Comparison of ENCODE assay signal across 7 cellular contexts in the genomic region with DNA sequence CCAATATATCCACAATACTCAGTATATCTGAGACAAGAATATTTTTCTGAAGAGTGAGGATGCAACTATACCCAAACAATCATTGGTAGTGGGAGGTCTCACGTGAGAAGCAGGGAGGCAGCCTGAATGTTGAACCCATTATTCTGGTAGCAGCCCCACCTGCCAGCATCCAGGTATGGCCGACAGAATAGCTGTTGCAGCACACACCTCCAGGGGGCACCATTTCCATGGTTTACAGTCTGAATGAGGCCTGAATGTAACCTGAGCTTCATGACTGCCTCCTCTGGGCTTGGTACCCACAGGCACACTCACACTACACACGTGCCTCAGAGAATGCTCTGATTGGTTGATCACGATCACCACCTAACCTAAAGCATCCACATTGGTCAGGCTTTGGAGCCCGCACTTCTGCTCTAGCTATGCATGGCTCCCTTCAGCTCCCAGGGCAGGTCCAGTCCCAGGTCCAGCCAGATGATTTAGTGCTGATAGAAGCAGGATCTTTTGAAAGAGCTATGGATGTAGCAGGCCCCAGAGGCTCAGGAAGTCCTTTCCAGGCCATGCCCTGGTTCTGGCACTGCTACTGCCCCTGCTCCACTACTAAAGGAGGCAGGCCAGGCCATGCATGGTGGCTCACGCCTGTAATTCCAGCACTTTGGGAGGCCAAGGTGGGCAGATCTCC. TPM values are rescaled to one million over a fixed set of nuclear protein-coding genes. Genes with fewer than 3 reads are reported as not detected.
DNase-seq lines count a peak whose midpoint lies in the region; ATAC-seq, FAIRE-seq and TF ChIP-seq lines count a peak whose summit lies in the region.

No MANE protein-coding gene starts in this region.

- peaks cover 6% of the 10 kb centered on the region for H3K36me3 Mint-ChIP-seq in activated naive CD4-positive, alpha-beta T cell treated with anti-CD3 and anti-CD28 coated beads, Interleukin-2, amount 10 ng/mL, durations not matched to agents 7 days and 5 days

- H3K4me3 ChIP-seq in left ventricle myocardium inferior (no peak overlapping the region), sigmoid colon (no peak overlapping the region)

- H3K27me3 ChIP-seq in left ventricle myocardium inferior (ENCODE audit: low read depth), result no peaks in the 10 kb centered on the region
- H3K27me3 ChIP-seq in sigmoid colon, result peaks cover 0 to 10% (median 0%) of the 10 kb centered on the region in 3 donors

- FAIRE-seq in GM12891 (lab: Jason Lieb, UNC), result peak; percentile 99

- ATAC-seq in HG02610 (IDR thresholded peaks at IDR 0.05; ENCODE audit: unreplicated experiment) (peak; percentile 74), SK-N-SH treated with all-trans-retinoic acid at 6 μM for 48 hours (peak; percentile 98)

- intact Hi-C loops in left ventricle myocardium inferior (cut with micrococcal nuclease), result no loop called here
- intact Hi-C loops in sigmoid colon (cut with DNase I), result no loop called here

- H3K4me1 Mint-ChIP-seq in activated naive CD4-positive, alpha-beta T cell treated with anti-CD3 and anti-CD28 coated beads, Interleukin-2, amount 10 ng/mL, durations not matched to agents 7 days and 5 days, result peaks cover 50% of the 10 kb centered on the region

- peak overlapping the region; percentile 64 for H3K27ac Mint-ChIP-seq in activated naive CD4-positive, alpha-beta T cell treated with anti-CD3 and anti-CD28 coated beads, Interleukin-2, amount 10 ng/mL, durations not matched to agents 7 days and 5 days

- no peak overlapping the region for H3K4me3 Mint-ChIP-seq in activated naive CD4-positive, alpha-beta T cell treated with anti-CD3 and anti-CD28 coated beads, Interleukin-2, amount 10 ng/mL, durations not matched to agents 7 days and 5 days

- no peak for TF ChIP-seq EP300 in sigmoid colon (IDR thresholded peaks at IDR 0.05)

- H3K4me1 ChIP-seq in left ventricle myocardium inferior (peaks cover 26% of the 10 kb centered on the region), sigmoid colon (peaks cover 0 to 16% (median 14%) of the 10 kb centered on the region in 4 donors)

- 18 to 30% methylated on average over 6 of the region's 6 CpGs for WGBS in sigmoid colon, 2 donors

- H3K27ac ChIP-seq in left ventricle myocardium inferior (replicated peaks) (no peak overlapping the region), sigmoid colon (no peak overlapping the region)

- TF ChIP-seq CTCF in left ventricle myocardium inferior (IDR thresholded peaks at IDR 0.05; ENCODE audit: borderline replicate concordance) (peak; percentile 58), sigmoid colon (IDR thresholded peaks at IDR 0.05) (peak in 3 of 4 experiments; percentile 20 to 59 (median 34))

- peak; percentile 72 for DNase-seq in GM12891 (ENCODE audit: insufficient read length, low spot score)
- DNase-seq in NCI-H1105 (lab: John Stamatoyannopoulos, UW), result peak; percentile 75
- DNase-seq in activated naive CD4-positive, alpha-beta T cell treated with anti-CD3 and anti-CD28 coated beads, Interleukin-2, amount 10 ng/mL, durations not matched to agents 7 days and 5 days, result peak; percentile 94
- DNase-seq in left ventricle myocardium inferior, result no peak
- peak; percentile 71 for DNase-seq in sigmoid colon

- no peaks in the 10 kb centered on the region for H3K9me3 Mint-ChIP-seq in activated naive CD4-positive, alpha-beta T cell treated with anti-CD3 and anti-CD28 coated beads, Interleukin-2, amount 10 ng/mL, durations not matched to agents 7 days and 5 days

- H3K27me3 Mint-ChIP-seq in activated naive CD4-positive, alpha-beta T cell treated with anti-CD3 and anti-CD28 coated beads, Interleukin-2, amount 10 ng/mL, durations not matched to agents 7 days and 5 days, result peaks cover 20% of the 10 kb centered on the region

- H3K36me3 ChIP-seq in left ventricle myocardium inferior, result no peaks in the 10 kb centered on the region
- no peaks in the 10 kb centered on the region for H3K36me3 ChIP-seq in sigmoid colon

- CTCF ChIA-PET in activated naive CD4-positive, alpha-beta T cell treated with anti-CD3 and anti-CD28 coated beads, Interleukin-2, amount 10 ng/mL, durations not matched to agents 7 days and 5 days (lab: Charles Lee), result interaction anchor here (0.5 to 10.6 kb wide), 44 partner anchors 11 to 472 kb away, joined by 3 to 163 read pairs (median 4); a partner anchor contains a TSS

- no peaks in the 10 kb centered on the region for H3K9me3 ChIP-seq in left ventricle myocardium inferior (replicated peaks)
- H3K9me3 ChIP-seq in sigmoid colon, result no peaks in the 10 kb centered on the region

- TF ChIP-seq POLR2A in GM12891 (IDR thresholded peaks at IDR 0.05; ENCODE audit: low read depth, low read length), result no peak
- TF ChIP-seq POLR2A in sigmoid colon (IDR thresholded peaks at IDR 0.05), result no peak

TF ChIP-seq in GM12891, 5 proteins besides CTCF, POLR2A, EP300 and RAD21:
- 0 out of 2 replicates have a peak, but pooled peaks have one; percentile 29 for TF ChIP-seq SPI1 (IDR thresholded peaks at IDR 0.05; ENCODE audit: low read depth, low read length)
- peak; percentile 23; the same call in 1 of the 2 replicates for TF ChIP-seq POU2F2 (IDR thresholded peaks at IDR 0.05; ENCODE audit: low read depth, low read length)
- no peak for TF ChIP-seq PAX5 (IDR thresholded peaks at IDR 0.05; ENCODE audit: insufficient read depth, low read length, severe bottlenecking)

TF ChIP-seq in SK-N-SH treated with all-trans-retinoic acid at 6 μM for 48 hours, 23 proteins besides CTCF, POLR2A, EP300 and RAD21:
- TF ChIP-seq ISL1 (CRISPR knock-in tag; IDR thresholded peaks at IDR 0.05), result no peak
- TF ChIP-seq ZC3H10 (CRISPR knock-in tag; IDR thresholded peaks at IDR 0.05), result no peak
- no peak for TF ChIP-seq ZNF565 (CRISPR knock-in tag; conservative IDR thresholded peaks at IDR 0.05; ENCODE audit: low read depth)
- no peak for TF ChIP-seq CSDC2 (CRISPR knock-in tag; IDR thresholded peaks at IDR 0.05)
- no peak for TF ChIP-seq ARNTL (CRISPR knock-in tag; IDR thresholded peaks at IDR 0.05; ENCODE audit: borderline replicate concordance, low read depth)
- no peak for TF ChIP-seq ZNF8 (CRISPR knock-in tag; IDR thresholded peaks at IDR 0.05)
- TF ChIP-seq TOX (CRISPR knock-in tag; IDR thresholded peaks at IDR 0.05; ENCODE audit: borderline replicate concordance), result no peak
- no peak for TF ChIP-seq ZNF70 (CRISPR knock-in tag; IDR thresholded peaks at IDR 0.05)
- TF ChIP-seq BACH2 (CRISPR knock-in tag; IDR thresholded peaks at IDR 0.05; ENCODE audit: borderline replicate concordance), result no peak
- no peak for TF ChIP-seq PPARA (CRISPR knock-in tag; IDR thresholded peaks at IDR 0.05; ENCODE audit: borderline replicate concordance)
- no peak for TF ChIP-seq OSR1 (CRISPR knock-in tag; IDR thresholded peaks at IDR 0.05)

RNA-seq across cellular contexts. Expression of a gene that starts 11.0 kb away (rescaled TPM):
- polyA plus RNA-seq in GM12891 (2012; ENCODE audit: low read depth, missing spikeins), result 28.7 TPM
- total RNA-seq in left ventricle myocardium inferior (25.2 TPM), sigmoid colon (10 to 100 TPM; 21.3 to 28.0 (median 24.8) TPM)
- polyA plus RNA-seq in sigmoid colon, result 10 to 100 TPM in 1 of 3 donors, 1 to 10 TPM in 2; 9.6 to 19.3 (median 9.7) TPM

RNA-seq across cellular contexts. Expression of a gene that starts 29.6 kb away (rescaled TPM):
- 6.8 TPM for polyA plus RNA-seq in GM12891 (2012; ENCODE audit: low read depth, missing spikeins)
- 11.0 TPM for total RNA-seq in left ventricle myocardium inferior
- total RNA-seq in sigmoid colon, result 1 to 10 TPM; 3.6 to 7.5 (median 4.1) TPM
- 1 to 10 TPM; 2.3 to 7.3 (median 3.0) TPM for polyA plus RNA-seq in sigmoid colon

RNA-seq across cellular contexts. Expression of a gene that starts 56.9 kb away (rescaled TPM):
- 0.50 TPM for polyA plus RNA-seq in GM12891 (2012; ENCODE audit: low read depth, missing spikeins)
- 1.0 TPM for total RNA-seq in left ventricle myocardium inferior
- 1 to 10 TPM in 1 of 4 donors, under 1 TPM in 2, not detected in 1; 0.16 to 2.5 (median 0.55) TPM for total RNA-seq in sigmoid colon
- polyA plus RNA-seq in sigmoid colon, result 10 to 100 TPM; 10.8 to 48.4 (median 13.2) TPM
